In genomic region chr9:16180091-16180490, GRCh38 we compare ENCODE assay signal across 22 cellular contexts.
A peak's percentile ranks its signal among the peaks of the same experiment; 100 is the strongest.
DNase-seq lines count a peak whose midpoint lies in the region; ATAC-seq, FAIRE-seq and TF ChIP-seq lines count a peak whose summit lies in the region.
"Had no signal": no experiment of that assay in that cellular context is flagged by ENCODE, and none has a peak within 500 bp of the region (broad histone marks: within the 10 kb centered on the region; RNA-seq: fewer than 3 reads in every experiment).

No MANE protein-coding gene starts in this region.

- no peak overlapping the region for H2AFZ ChIP-seq in ACC112 (ENCODE audit: low read length, unreplicated experiment)

- H3K27ac ChIP-seq in ACC112 (ENCODE audit: low read depth, low read length) (0 out of 2 replicates have a peak overlapping the region, but pooled peaks have one; percentile 8), lower lobe of right lung (no peak overlapping the region)
- H3K27ac ChIP-seq: A549, BLaER1 had no signal

- H3K4me3 ChIP-seq in ACC112 (ENCODE audit: low read depth, low read length) (no peak overlapping the region), fibroblast of pulmonary artery (replicated peaks; ENCODE audit: low read depth, low read length) (no peak overlapping the region), lower lobe of right lung (no peak overlapping the region)
- H3K4me3 ChIP-seq: A549, BLaER1, MG63, Peyer's patch had no signal

- H3K9me3 Mint-ChIP-seq in activated CD8-positive, alpha-beta T cell treated with anti-CD3 and anti-CD28 coated beads for 36 hours: no peaks in the 10 kb centered on the region

- no peaks in the 10 kb centered on the region for H3K79me2 ChIP-seq in ACC112 (ENCODE audit: control insufficient read depth, insufficient read depth, low read length, unreplicated experiment)

- peaks cover 4% of the 10 kb centered on the region for H3K36me3 Mint-ChIP-seq in activated CD8-positive, alpha-beta T cell treated with anti-CD3 and anti-CD28 coated beads for 36 hours (ENCODE audit: low read depth)
- H3K36me3 Mint-ChIP-seq: CD8-positive, alpha-beta memory T cell had no signal

- TF ChIP-seq POLR2A in H54 (IDR thresholded peaks at IDR 0.05; ENCODE audit: low read depth, low read length): no peak

- H3K9me3 ChIP-seq in lower lobe of right lung: no peaks in the 10 kb centered on the region
- H3K9me3 ChIP-seq: A549, Peyer's patch had no signal

- TF ChIP-seq CTCF in activated CD8-positive, alpha-beta T cell treated with anti-CD3 and anti-CD28 coated beads for 36 hours (IDR thresholded peaks at IDR 0.05): no peak
- TF ChIP-seq CTCF in fibroblast of pulmonary artery (IDR thresholded peaks at IDR 0.05; ENCODE audit: low read length, missing control alignments) (no peak), lower lobe of right lung (IDR thresholded peaks at IDR 0.05) (no peak)

- H3K27me3 ChIP-seq in ACC112 (ENCODE audit: insufficient read depth, low read length) (no peaks in the 10 kb centered on the region), lower lobe of right lung (ENCODE audit: low read depth) (no peaks in the 10 kb centered on the region)
- H3K27me3 ChIP-seq: BLaER1, MG63, Peyer's patch had no signal

- DNase-seq in H54 (ENCODE audit: insufficient read length, low spot score): no peak
- DNase-seq in activated CD8-positive, alpha-beta T cell treated with anti-CD3 and anti-CD28 coated beads for 36 hours: no peak
- peak; percentile 48 for DNase-seq in fibroblast of pulmonary artery (ENCODE audit: low read depth)
- no peak for DNase-seq in lower lobe of right lung
- no peak for DNase-seq in NCI-H524 (lab: John Stamatoyannopoulos, UW)
- DNase-seq in stimulated activated naive CD4-positive, alpha-beta T cell treated with Interleukin-2 at 50 U/mL for 16 hours (lab: John Stamatoyannopoulos, UW): no peak
- DNase-seq: DMS53, Karpas-422, NCI-H1092, NCI-H146, NCI-H2081, NCI-H446 treated with DMSO at 0.1 percent for 48 hours, Peyer's patch had no signal

- CTCF ChIA-PET in activated CD8-positive, alpha-beta T cell treated with anti-CD3 and anti-CD28 coated beads for 36 hours (lab: Charles Lee): no interaction called here

- H3K4me3 Mint-ChIP-seq in activated CD8-positive, alpha-beta T cell treated with anti-CD3 and anti-CD28 coated beads for 36 hours: no peak overlapping the region
- H3K4me3 Mint-ChIP-seq: CD8-positive, alpha-beta memory T cell had no signal

- H3K27ac Mint-ChIP-seq in activated CD8-positive, alpha-beta T cell treated with anti-CD3 and anti-CD28 coated beads for 36 hours: peak overlapping the region; percentile 66
- H3K27ac Mint-ChIP-seq: CD8-positive, alpha-beta memory T cell had no signal

- peaks cover 22% of the 10 kb centered on the region for H3K4me1 Mint-ChIP-seq in activated CD8-positive, alpha-beta T cell treated with anti-CD3 and anti-CD28 coated beads for 36 hours (ENCODE audit: low read depth)
- H3K4me1 Mint-ChIP-seq: CD8-positive, alpha-beta memory T cell had no signal

- peaks cover 9% of the 10 kb centered on the region for H3K4me1 ChIP-seq in ACC112 (ENCODE audit: control insufficient read depth, insufficient read depth, low read length, unreplicated experiment)
- no peaks in the 10 kb centered on the region for H3K4me1 ChIP-seq in lower lobe of right lung
- H3K4me1 ChIP-seq: A549, Peyer's patch had no signal

- intact Hi-C loops in activated CD8-positive, alpha-beta T cell treated with anti-CD3 and anti-CD28 coated beads for 36 hours (cut with micrococcal nuclease): no loop called here
- intact Hi-C loops in lower lobe of right lung (cut with DNase I): no loop called here

- H3K36me3 ChIP-seq in ACC112 (ENCODE audit: insufficient read depth, low read length): no peaks in the 10 kb centered on the region
- no peaks in the 10 kb centered on the region for H3K36me3 ChIP-seq in lower lobe of right lung
- H3K36me3 ChIP-seq: BLaER1, MG63, Peyer's patch had no signal

- no peaks in the 10 kb centered on the region for H3K27me3 Mint-ChIP-seq in activated CD8-positive, alpha-beta T cell treated with anti-CD3 and anti-CD28 coated beads for 36 hours
- H3K27me3 Mint-ChIP-seq: CD8-positive, alpha-beta memory T cell had no signal

- ATAC-seq in activated CD8-positive, alpha-beta T cell treated with anti-CD3 and anti-CD28 coated beads for 36 hours: no peak
- ATAC-seq in HG03469 (IDR thresholded peaks at IDR 0.05; ENCODE audit: unreplicated experiment): no peak
- ATAC-seq in lower lobe of right lung: no peak

- POLR2A ChIA-PET in activated CD8-positive, alpha-beta T cell treated with anti-CD3 and anti-CD28 coated beads for 36 hours (lab: Charles Lee): no interaction called here

- peak; percentile 41 for FAIRE-seq in H54 (lab: Jason Lieb, UNC)
- FAIRE-seq: A549, GM12891, GM19239, H1 had no signal
